ENCODE assay signal across 28 cellular contexts in the genomic region with DNA sequence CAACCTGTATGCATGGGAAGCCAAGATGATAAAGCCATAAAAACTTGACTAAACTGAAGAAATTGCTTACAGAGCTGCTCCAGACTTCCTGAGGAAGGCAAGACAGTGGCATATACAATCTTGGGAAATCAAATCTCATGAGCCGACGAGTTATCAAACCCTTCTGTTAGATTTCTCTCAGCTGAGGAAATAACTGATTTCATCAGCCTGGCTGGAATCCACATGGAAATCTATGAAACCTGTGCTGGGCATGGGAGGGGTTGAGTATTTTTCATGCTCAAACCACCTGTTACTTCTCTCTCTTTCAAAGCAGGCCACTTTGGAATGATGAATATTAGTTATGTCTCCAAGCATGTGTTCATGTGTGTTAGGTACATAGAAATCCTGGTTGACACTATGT.
"Had no signal": no experiment of that assay in that cellular context is flagged by ENCODE, and none has a peak within 500 bp of the region (broad histone marks: within the 10 kb centered on the region; RNA-seq: fewer than 3 reads in every experiment).

No MANE protein-coding gene starts in this region.

- H3K36me3 ChIP-seq: colonic mucosa, esophagus muscularis mucosa, esophagus squamous epithelium, gastrocnemius medialis, gastroesophageal sphincter, heart left ventricle, heart right ventricle had no signal

- H3K4me1 ChIP-seq: colonic mucosa, esophagus muscularis mucosa, esophagus squamous epithelium, foreskin keratinocyte, gastrocnemius medialis, gastroesophageal sphincter, heart left ventricle, heart right ventricle had no signal

- H3K4me3 ChIP-seq: colonic mucosa, coronary artery, dorsolateral prefrontal cortex, esophagus muscularis mucosa, esophagus squamous epithelium, gastrocnemius medialis, gastroesophageal sphincter, heart left ventricle, heart right ventricle had no signal

- H3K27ac ChIP-seq: colonic mucosa, coronary artery, dorsolateral prefrontal cortex, epithelial cell of prostate, esophagus muscularis mucosa, esophagus squamous epithelium, foreskin keratinocyte, gastrocnemius medialis, gastroesophageal sphincter, heart left ventricle, heart right ventricle had no signal

- FAIRE-seq: colon, endometrium, endothelial cell of umbilical vein, frontal cortex had no signal

- H3K9me3 ChIP-seq: colonic mucosa, esophagus muscularis mucosa, esophagus squamous epithelium, gastrocnemius medialis, gastroesophageal sphincter had no signal

- H3K27me3 ChIP-seq: colonic mucosa, dorsolateral prefrontal cortex, esophagus muscularis mucosa, esophagus squamous epithelium, foreskin keratinocyte, gastrocnemius medialis, gastroesophageal sphincter, heart left ventricle, heart right ventricle had no signal

- ATAC-seq: effector memory CD8-positive, alpha-beta T cell; esophagus mucosa; foreskin keratinocyte; gastrocnemius medialis; gastroesophageal sphincter; heart left ventricle; heart right ventricle had no signal

- DNase-seq: colonic mucosa; cortex of kidney; dermis blood vessel endothelial cell; dorsolateral prefrontal cortex; effector CD4-positive, alpha-beta T cell; effector CD8-positive, alpha-beta T cell; effector memory CD4-positive, alpha-beta T cell; effector memory CD8-positive, alpha-beta T cell; endodermal cell; erythroblast; esophagus squamous epithelium; foreskin fibroblast; foreskin keratinocyte; foreskin melanocyte; gastrocnemius medialis; glutamatergic neuron; head of caudate nucleus; heart left ventricle; heart right ventricle had no signal
